In the genomic region with DNA sequence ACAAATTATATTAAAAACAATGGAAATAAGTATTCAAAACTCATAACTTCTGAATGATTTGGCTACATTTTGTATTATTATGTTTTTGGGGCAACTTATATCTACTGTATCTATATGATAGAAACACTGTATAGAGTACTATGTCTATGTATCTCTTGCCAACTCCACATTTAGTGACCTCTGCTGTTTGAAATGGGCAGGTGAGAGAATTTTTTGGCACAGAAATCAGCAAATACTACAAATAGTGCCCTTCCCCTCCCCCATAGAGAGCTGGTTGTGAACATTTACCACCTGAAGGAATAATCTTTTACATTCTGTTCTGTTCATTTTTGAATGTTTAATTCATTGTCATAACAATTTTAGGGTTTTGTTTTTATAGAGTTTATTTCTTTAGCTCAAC, we compare ENCODE assay signal across 13 cellular contexts.
DNase-seq lines count a peak whose midpoint lies in the region; TF ChIP-seq lines count a peak whose summit lies in the region.
"Had no signal": no experiment of that assay in that cellular context is flagged by ENCODE, and none has a peak within 500 bp of the region (broad histone marks: within the 10 kb centered on the region; RNA-seq: fewer than 3 reads in every experiment).

No MANE protein-coding gene starts in this region.

- H3K4me3 ChIP-seq in retinal pigment epithelial cell (ENCODE audit: low read length), result no peak overlapping the region
- H3K4me3 ChIP-seq: coronary artery had no signal

- peak; percentile 24 for TF ChIP-seq CTCF in retinal pigment epithelial cell (conservative IDR thresholded peaks at IDR 0.05; ENCODE audit: low read depth, low read length)

- DNase-seq in NCI-H1694 treated with DMSO at 0.1 percent for 48 hours (lab: John Stamatoyannopoulos, UW) (peak; percentile 17), NCI-H1694 (lab: John Stamatoyannopoulos, UW) (no peak), NCI-H2029 treated with DMSO at 0.1 percent for 48 hours (lab: John Stamatoyannopoulos, UW) (peak; percentile 81), dermis blood vessel endothelial cell (peak; percentile 21), retinal pigment epithelial cell (ENCODE audit: low read depth) (no peak), COR-L47 (lab: John Stamatoyannopoulos, UW) (no peak), HuH-7 (ENCODE audit: low spot score) (no peak), NCI-H128 (lab: John Stamatoyannopoulos, UW; ENCODE audit: unreplicated experiment) (no peak)
- DNase-seq: activated CD4-positive, alpha-beta T cell treated with anti-CD3 and anti-CD28 coated beads for 4 hours; activated T-cell treated with anti-CD3 and anti-CD28 coated beads, Interleukin-2, amount 50 U/mL, for 1 hour; NCI-H2171; T-helper 2 cell had no signal

Comparison
In these comparisons a context has a peak if more than half of its experiments do, and no peak if none do; other contexts are left out.
1. DNase-seq: peak in NCI-H1694 treated with DMSO at 0.1 percent for 48 hours (single experiment), NCI-H2029 treated with DMSO at 0.1 percent for 48 hours (single experiment) and dermis blood vessel endothelial cell (single experiment); none in NCI-H1694 (single experiment), retinal pigment epithelial cell (single experiment), COR-L47 (single experiment), HuH-7 (single experiment) and NCI-H128 (single experiment).